Comparison of ENCODE assay signal across 8 cellular contexts in the genomic region with DNA sequence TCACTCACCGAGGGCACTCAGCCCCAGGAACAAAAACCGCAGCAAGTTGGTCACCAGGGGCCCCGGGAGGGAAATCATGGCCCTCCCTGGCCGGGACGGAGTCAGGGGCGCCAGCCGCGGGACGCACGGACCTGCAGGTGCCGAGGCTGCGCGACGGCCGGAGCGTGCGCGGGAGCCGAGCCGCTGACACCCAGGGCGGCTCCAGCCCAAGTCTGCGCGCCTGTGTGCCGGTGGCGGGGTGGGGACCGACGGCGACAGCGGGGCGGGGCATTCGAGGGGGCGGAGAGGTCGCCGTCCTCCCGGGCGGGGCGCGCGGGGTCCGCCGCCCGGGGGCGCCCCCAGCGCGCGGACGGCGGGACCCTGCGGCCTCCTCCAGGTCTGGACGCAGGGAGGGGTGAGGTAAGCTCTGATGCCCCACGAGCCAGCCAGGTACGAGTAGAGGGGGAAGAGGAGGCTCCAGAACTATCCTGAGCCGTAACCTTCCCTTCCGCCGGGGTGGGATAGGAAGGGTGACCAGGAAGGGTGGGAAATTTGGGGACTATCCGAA. TPM values are rescaled to one million over a fixed set of nuclear protein-coding genes. Genes with fewer than 3 reads are reported as not detected.
DNase-seq lines count a peak whose midpoint lies in the region; ATAC-seq and TF ChIP-seq lines count a peak whose summit lies in the region.

A gene with protein sequence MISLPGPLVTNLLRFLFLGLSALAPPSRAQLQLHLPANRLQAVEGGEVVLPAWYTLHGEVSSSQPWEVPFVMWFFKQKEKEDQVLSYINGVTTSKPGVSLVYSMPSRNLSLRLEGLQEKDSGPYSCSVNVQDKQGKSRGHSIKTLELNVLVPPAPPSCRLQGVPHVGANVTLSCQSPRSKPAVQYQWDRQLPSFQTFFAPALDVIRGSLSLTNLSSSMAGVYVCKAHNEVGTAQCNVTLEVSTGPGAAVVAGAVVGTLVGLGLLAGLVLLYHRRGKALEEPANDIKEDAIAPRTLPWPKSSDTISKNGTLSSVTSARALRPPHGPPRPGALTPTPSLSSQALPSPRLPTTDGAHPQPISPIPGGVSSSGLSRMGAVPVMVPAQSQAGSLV (minus strand): TSS at position 214 of the 547 bp plus-strand sequence. CDS start 136 bp downstream, at position 78.

- peaks cover 0 to 10% of the 10 kb centered on the region in 2 donors for H3K4me1 ChIP-seq in lung (ENCODE audit: control insufficient read depth in 2 of 2, insufficient read depth in 2 of 2, low read length in 2 of 2)

- CTCF ChIA-PET in BJ (lab: Yijun Ruan, JAX): interaction anchor here (0.9 to 7.9 kb wide), 14 partner anchors 9 to 91 kb away, joined by 3 to 78 read pairs (median 6); partner anchors contain the start of genes NRGN, SIAE, SPA17 and VSIG2

- H3K9me3 ChIP-seq in lung (ENCODE audit: control insufficient read depth in 2 of 2, insufficient read depth in 1 of 2, low read length in 1 of 2): peaks cover 0 to 2% of the 10 kb centered on the region in 2 donors

- POLR2A ChIA-PET in BJ (lab: Charles Lee): no interaction called here

- H3K27me3 ChIP-seq in BJ (ENCODE audit: control insufficient read depth, insufficient read depth, low read length) (peaks cover 15% of the 10 kb centered on the region), lung (ENCODE audit: control insufficient read depth, insufficient read depth) (no peaks in the 10 kb centered on the region)

- H3K4me3 ChIP-seq in BJ (ENCODE audit: low read depth, low read length) (peak within 1 kb of the TSS; percentile 43), lung (peak within 1 kb of the TSS; percentile 56)

- ATAC-seq in GM19351 (IDR thresholded peaks at IDR 0.05; ENCODE audit: unreplicated experiment) (peak; percentile 58), HG03469 (IDR thresholded peaks at IDR 0.05; ENCODE audit: unreplicated experiment) (peak; percentile 28), lung (ENCODE audit: insufficient read depth, low FRiP score) (peak; percentile 50)

- TF ChIP-seq CTCF in BJ (IDR thresholded peaks at IDR 0.05; ENCODE audit: insufficient read depth, low read depth, low read length) (no peak), VCaP (conservative IDR thresholded peaks at IDR 0.05) (no peak), lung (IDR thresholded peaks at IDR 0.05; ENCODE audit: control extremely low read depth, extremely low read depth) (no peak)

- DNase-seq in BJ (ENCODE audit: low read depth) (no peak), lung (ENCODE audit: low spot score) (peak; percentile 76), AG08395 (ENCODE audit: low spot score) (no peak)
- DNase-seq in stimulated activated CD8-positive, alpha-beta memory T cell treated with anti-CD3 and anti-CD28 coated beads, Interleukin-2, amount 100 ng/mL, for 48 hours (ENCODE audit: low read depth in 2 of 2): peak; percentile 57 to 66

- 0 to 1% methylated on average over 46 to 56 of the region's 56 CpGs for WGBS in lung, 2 donors

- H3K36me3 ChIP-seq in BJ (ENCODE audit: control insufficient read depth, insufficient read depth, low read length) (no peaks in the 10 kb centered on the region; the same call in none of the 2 replicates), lung (ENCODE audit: control insufficient read depth in 2 of 2, insufficient read depth in 2 of 2, low read length in 2 of 2) (peaks cover 2% of the 10 kb centered on the region in 2 donors)

- H3K27ac ChIP-seq in VCaP (peak within 1 kb of the TSS; percentile 81), cingulate gyrus (ENCODE audit: low read depth, low read length) (peak within 1 kb of the TSS; percentile 81), lung (ENCODE audit: low read depth in 1 of 2, low read length in 1 of 2) (peak within 1 kb of the TSS; percentile 82 to 93)

RNA-seq across cellular contexts. Expression of the gene that starts here (rescaled TPM):
- polyA plus RNA-seq in BJ (2011; rRNA removed): 0.17 and 0.18 TPM in 2 replicates
- polyA minus RNA-seq in BJ (2011; rRNA and poly(A)+ RNA removed): 0.09 and 0.10 TPM in 2 replicates
- total RNA-seq in lung: 100 to 1,000 TPM; 122 to 142 TPM
- 100 to 1,000 TPM in 1 of 2 donors, 10 to 100 TPM in 1; 77.7 to 139 TPM for polyA plus RNA-seq in lung

Comparison
In these comparisons a context has a peak if more than half of its experiments do, and no peak if none do; other contexts are left out.
1. RNA of the gene that starts here (polyA plus RNA-seq): 77.7 to 139 TPM in lung; 0.17 to 0.18 TPM in BJ; every median in the first group is over 10 times any median in the second.
2. DNase-seq: peak in lung (single experiment) and stimulated activated CD8-positive, alpha-beta memory T cell treated with anti-CD3 and anti-CD28 coated beads, Interleukin-2, amount 100 ng/mL, for 48 hours (2 of 2); none in BJ (single experiment) and AG08395 (single experiment).
3. Peak in every context shown above with its lines, with median percentiles within 50 percentile points of each other: ATAC-seq and H3K27ac ChIP-seq.